ENCODE assay signal across 12 cellular contexts in the genomic region with DNA sequence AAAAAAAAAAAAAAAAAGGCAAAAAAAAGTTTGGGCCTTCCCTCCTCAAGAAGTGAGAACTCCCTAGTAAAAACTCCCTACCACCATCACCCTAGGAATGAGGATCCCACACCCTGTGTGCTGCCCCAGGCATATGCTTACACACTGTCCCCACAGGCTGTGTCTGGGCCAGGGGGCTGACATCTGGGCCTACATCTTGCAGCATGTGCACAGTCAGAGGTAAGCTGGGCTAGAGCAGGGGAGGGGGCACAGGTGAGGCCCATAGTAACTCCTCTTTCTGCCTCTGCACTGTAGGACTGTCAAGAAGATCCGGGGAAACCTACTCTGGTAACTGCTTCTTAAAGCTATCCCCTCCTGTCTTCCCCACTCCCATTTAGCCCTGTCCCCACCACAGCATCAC. TPM values are rescaled to one million over a fixed set of nuclear protein-coding genes. Genes with fewer than 3 reads are reported as not detected.
DNase-seq lines count a peak whose midpoint lies in the region; ATAC-seq and TF ChIP-seq lines count a peak whose summit lies in the region.
"Had no signal": no experiment of that assay in that cellular context is flagged by ENCODE, and none has a peak within 500 bp of the region (broad histone marks: within the 10 kb centered on the region; RNA-seq: fewer than 3 reads in every experiment).

No MANE protein-coding gene starts in this region.

- H3K4me3 Mint-ChIP-seq in MCF 10A (ENCODE audit: unreplicated experiment) (peak overlapping the region; percentile 82), glutamatergic neuron (ENCODE audit: unreplicated experiment) (peak overlapping the region; percentile 85), type B pancreatic cell (peak overlapping the region; percentile 92)

- H3K4me2 ChIP-seq in SU-DHL-6 (ENCODE audit: low read depth, low read length, poor library complexity, severe bottlenecking), result peak overlapping the region; percentile 89

- H3K9ac ChIP-seq in SU-DHL-6 (ENCODE audit: low read length), result peak overlapping the region; percentile 91

- CTCF ChIA-PET in MCF 10A (lab: Yijun Ruan, JAX), result interaction anchor here (0.5 to 2.0 kb wide), 3 partner anchors 63 to 79 kb away, joined by 3 to 17 read pairs (median 4); no protein-coding TSS in a partner anchor

- no peak overlapping the region for H3K27ac ChIP-seq in breast epithelium
- no peak overlapping the region for H3K27ac ChIP-seq in SU-DHL-6 (ENCODE audit: low read depth, low read length)

- no peaks in the 10 kb centered on the region for H3K9me3 ChIP-seq in breast epithelium
- no peaks in the 10 kb centered on the region for H3K9me3 ChIP-seq in SU-DHL-6 (ENCODE audit: insufficient read depth, low read length)
- H3K9me3 ChIP-seq: HAP-1 had no signal

- TF ChIP-seq POLR2A in breast epithelium (IDR thresholded peaks at IDR 0.05), result no peak

- H3K27me3 ChIP-seq in breast epithelium (no peaks in the 10 kb centered on the region), SU-DHL-6 (ENCODE audit: low read length) (no peaks in the 10 kb centered on the region)

- H3K4me1 Mint-ChIP-seq in MCF 10A (ENCODE audit: insufficient read depth, unreplicated experiment) (no peaks in the 10 kb centered on the region), glutamatergic neuron (ENCODE audit: low read depth, unreplicated experiment) (no peaks in the 10 kb centered on the region), type B pancreatic cell (ENCODE audit: unreplicated experiment) (peaks cover 5% of the 10 kb centered on the region)

- peaks cover 3% of the 10 kb centered on the region for H3K9me3 Mint-ChIP-seq in MCF 10A (ENCODE audit: unreplicated experiment)
- H3K9me3 Mint-ChIP-seq in glutamatergic neuron (ENCODE audit: unreplicated experiment), result peaks cover 4% of the 10 kb centered on the region
- H3K9me3 Mint-ChIP-seq in type B pancreatic cell, result no peaks in the 10 kb centered on the region

- no peak for TF ChIP-seq CTCF in MCF 10A (IDR thresholded peaks at IDR 0.05; ENCODE audit: unreplicated experiment)
- TF ChIP-seq CTCF in breast epithelium (IDR thresholded peaks at IDR 0.05), result no peak
- TF ChIP-seq CTCF in SU-DHL-6 (IDR thresholded peaks at IDR 0.05; ENCODE audit: insufficient read depth, low read length, poor library complexity, severe bottlenecking), result no peak
- TF ChIP-seq CTCF in glutamatergic neuron (IDR thresholded peaks at IDR 0.05; ENCODE audit: partially characterized antibody, unreplicated experiment), result no peak
- TF ChIP-seq CTCF in type B pancreatic cell (conservative IDR thresholded peaks at IDR 0.05), result no peak

- peaks cover 0 to 4% of the 10 kb centered on the region in 2 donors for H3K4me1 ChIP-seq in breast epithelium

- H3K27ac Mint-ChIP-seq in MCF 10A (ENCODE audit: low read depth, unreplicated experiment) (no peak overlapping the region), glutamatergic neuron (ENCODE audit: unreplicated experiment) (no peak overlapping the region), type B pancreatic cell (no peak overlapping the region)

- H2AFZ ChIP-seq in SU-DHL-6 (ENCODE audit: low read depth, low read length, severe bottlenecking), result no peak overlapping the region

- H3K9me2 ChIP-seq in SU-DHL-6 (replicated peaks; ENCODE audit: insufficient read depth, low read length), result no peaks in the 10 kb centered on the region

- H4K20me1 ChIP-seq in SU-DHL-6 (ENCODE audit: low read depth, low read length), result no peaks in the 10 kb centered on the region

- H3K36me3 ChIP-seq in breast epithelium, result no peaks in the 10 kb centered on the region
- H3K36me3 ChIP-seq in SU-DHL-6 (ENCODE audit: low read length), result no peaks in the 10 kb centered on the region

- peaks cover 8% of the 10 kb centered on the region; the same call in 1 of the 2 replicates for H3K79me2 ChIP-seq in SU-DHL-6 (ENCODE audit: insufficient read depth, low read length)

- no peak overlapping the region for H3K4me3 ChIP-seq in breast epithelium
- no peak overlapping the region for H3K4me3 ChIP-seq in SU-DHL-6 (ENCODE audit: insufficient read depth, low read length, poor library complexity, severe bottlenecking)

- H3K36me3 Mint-ChIP-seq in MCF 10A (ENCODE audit: insufficient read depth, unreplicated experiment) (peaks cover 18% of the 10 kb centered on the region), glutamatergic neuron (ENCODE audit: unreplicated experiment) (peaks cover 2% of the 10 kb centered on the region), type B pancreatic cell (no peaks in the 10 kb centered on the region)

- H3F3A ChIP-seq in SU-DHL-6 (ENCODE audit: insufficient read depth), result no peaks in the 10 kb centered on the region

- no peak for ATAC-seq in esophagus mucosa

- BruUV-seq in MCF 10A (replicated peaks; lab: Mats Ljungman, UMichigan), result TSS peak; percentile 42

- POLR2A ChIA-PET in MCF 10A (lab: Yijun Ruan, JAX), result interaction anchor here (0.6 to 3.1 kb wide), 5 partner anchors 14 to 366 kb away, joined by 3 to 12 read pairs (median 7); partner anchors contain the start of gene COX6B1

- intact Hi-C loops in MCF 10A (cut with micrococcal nuclease) (no loop called here), breast epithelium (cut with DNase I; ENCODE audit: low total_unique reads) (no loop called here)

- no peaks in the 10 kb centered on the region for H3K27me3 Mint-ChIP-seq in MCF 10A (ENCODE audit: insufficient read depth, unreplicated experiment)
- H3K27me3 Mint-ChIP-seq in glutamatergic neuron (ENCODE audit: unreplicated experiment), result peaks cover 8% of the 10 kb centered on the region
- no peaks in the 10 kb centered on the region for H3K27me3 Mint-ChIP-seq in type B pancreatic cell

- DNase-seq in MCF 10A (ENCODE audit: unreplicated experiment), result no peak
- no peak for DNase-seq in breast epithelium (ENCODE audit: low spot score in 2 of 2)
- DNase-seq in glutamatergic neuron, result no peak
- DNase-seq in type B pancreatic cell (ENCODE audit: extremely low spot score, unreplicated experiment), result no peak
- DNase-seq in NCI-H1417 (lab: John Stamatoyannopoulos, UW), result no peak
- DNase-seq in AG20443 (ENCODE audit: low spot score), result no peak
- DNase-seq: islet precursor cell, NCI-H1092 treated with DMSO at 0.1 percent for 48 hours, occipital lobe had no signal

RNA-seq across cellular contexts. Expression of gene HAUS5, which starts 1.0 kb away (rescaled TPM):
- total RNA-seq in MCF 10A (2022), result 6.3 and 10.6 TPM in 2 replicates
- 10 to 100 TPM in 1 of 3 donors, 1 to 10 TPM in 2; 5.9 to 13.0 (median 9.5) TPM for total RNA-seq in breast epithelium
- total RNA-seq in glutamatergic neuron (ENCODE audit: unreplicated experiment), result 15.9 TPM
- 19.5 and 42.6 TPM in 2 replicates for total RNA-seq in type B pancreatic cell (ENCODE audit: low replicate concordance)
- 15.4 TPM for total RNA-seq in esophagus mucosa

RNA-seq across cellular contexts. Expression of gene RBM42, which starts 15.3 kb away (rescaled TPM):
- 84.2 and 87.7 TPM in 2 replicates for total RNA-seq in MCF 10A (2022)
- total RNA-seq in breast epithelium, result 10 to 100 TPM; 44.6 to 51.4 (median 44.6) TPM
- total RNA-seq in glutamatergic neuron (ENCODE audit: unreplicated experiment), result 78.7 TPM
- 79.6 and 84.9 TPM in 2 replicates for total RNA-seq in type B pancreatic cell (ENCODE audit: low replicate concordance)
- total RNA-seq in esophagus mucosa, result 52.7 TPM

RNA-seq across cellular contexts. Expression of gene PMIS2, which starts 27.6 kb away (rescaled TPM):
- total RNA-seq in MCF 10A (2022) (not detected in 2 replicates), breast epithelium (not detected), glutamatergic neuron (ENCODE audit: unreplicated experiment) (not detected), type B pancreatic cell (ENCODE audit: low replicate concordance) (not detected in 2 replicates), esophagus mucosa (not detected)
- total RNA-seq: occipital lobe had no signal

RNA-seq across cellular contexts. Expression of gene ETV2, which starts 28.0 kb away (rescaled TPM):
- total RNA-seq in MCF 10A (2022), result 0.44 and 1.0 TPM in 2 replicates
- under 1 TPM in 1 of 3 donors, not detected in 2; 0.59 TPM for total RNA-seq in breast epithelium
- 1.3 TPM for total RNA-seq in glutamatergic neuron (ENCODE audit: unreplicated experiment)
- 1.1 TPM in 2 replicates for total RNA-seq in type B pancreatic cell (ENCODE audit: low replicate concordance)
- total RNA-seq in esophagus mucosa, result 2.2 TPM

RNA-seq across cellular contexts. Expression of gene COX6B1, which starts 34.5 kb away (rescaled TPM):
- total RNA-seq in MCF 10A (2022) (213 and 265 TPM in 2 replicates), breast epithelium (100 to 1,000 TPM; 320 to 418 (median 391) TPM), glutamatergic neuron (ENCODE audit: unreplicated experiment) (448 TPM), type B pancreatic cell (ENCODE audit: low replicate concordance) (408 and 544 TPM in 2 replicates), esophagus mucosa (553 TPM)
